1 cellular context compared by ENCODE assay signal in the genomic region with DNA sequence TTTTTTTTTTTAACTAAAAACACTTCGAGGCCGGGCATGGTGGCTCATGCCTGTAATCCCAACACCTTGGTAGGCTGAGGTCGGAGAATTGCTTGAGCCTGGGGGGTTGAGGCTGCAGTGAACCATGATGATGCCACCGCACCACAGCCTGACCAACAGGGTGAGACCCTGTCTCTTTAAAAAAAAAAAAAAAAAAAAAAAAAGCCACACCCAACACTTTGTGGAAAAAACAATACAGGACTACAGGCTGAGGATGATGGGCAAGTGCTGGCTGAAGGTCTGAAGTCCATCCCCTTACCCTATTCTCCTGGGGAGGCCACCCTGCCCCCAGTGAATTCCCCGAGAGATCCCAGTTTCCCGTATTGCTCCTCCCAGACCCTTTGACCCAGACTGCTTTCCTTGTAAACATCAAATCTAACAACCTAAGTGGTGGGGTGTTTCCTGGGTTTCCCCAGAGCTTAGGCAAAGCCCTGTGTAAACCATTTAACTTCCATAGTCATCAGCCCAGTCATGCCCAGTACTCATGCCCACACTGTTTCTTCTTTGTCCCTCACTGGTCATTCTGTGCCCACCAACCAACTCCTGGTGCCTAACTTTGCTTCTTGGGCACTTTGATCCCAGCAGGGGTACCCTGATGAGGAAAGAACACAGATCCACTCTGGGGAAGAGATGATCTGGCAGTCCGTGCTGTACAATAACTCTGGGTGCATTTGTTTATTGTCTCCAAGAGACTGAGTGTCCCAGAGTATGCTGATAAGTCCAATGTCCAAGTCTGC.
TF ChIP-seq lines count a peak whose summit lies in the region.

No MANE protein-coding gene starts in this region.

TF ChIP-seq in HepG2, 621 proteins besides CTCF, POLR2A, EP300 and RAD21 (continued from another document and continues in another):
- no peak for TF ChIP-seq REL (CRISPR knock-in tag; conservative IDR thresholded peaks at IDR 0.05)
- peak; percentile 63; the same call in 1 of the 2 replicates for TF ChIP-seq ARNTL (CRISPR knock-in tag; IDR thresholded peaks at IDR 0.05)
- no peak for TF ChIP-seq CERS6 (CRISPR knock-in tag; IDR thresholded peaks at IDR 0.05)
- TF ChIP-seq NKX3-1 (CRISPR knock-in tag; IDR thresholded peaks at IDR 0.05) = peak; percentile 88
- no peak for TF ChIP-seq MEIS1 (CRISPR knock-in tag; IDR thresholded peaks at IDR 0.05; ENCODE audit: borderline replicate concordance)
- TF ChIP-seq ZMAT3 (CRISPR knock-in tag; conservative IDR thresholded peaks at IDR 0.05) = no peak
- no peak for TF ChIP-seq NCOA5 (CRISPR knock-in tag; IDR thresholded peaks at IDR 0.05)
- no peak for TF ChIP-seq JDP2 (CRISPR knock-in tag; IDR thresholded peaks at IDR 0.05; ENCODE audit: borderline replicate concordance)
- no peak for TF ChIP-seq SCMH1 (CRISPR knock-in tag; IDR thresholded peaks at IDR 0.05; ENCODE audit: borderline replicate concordance)
- no peak for TF ChIP-seq THAP7 (CRISPR knock-in tag; IDR thresholded peaks at IDR 0.05)
- no peak for TF ChIP-seq ZNF225 (CRISPR knock-in tag; IDR thresholded peaks at IDR 0.05)
- TF ChIP-seq, protein P1, sequence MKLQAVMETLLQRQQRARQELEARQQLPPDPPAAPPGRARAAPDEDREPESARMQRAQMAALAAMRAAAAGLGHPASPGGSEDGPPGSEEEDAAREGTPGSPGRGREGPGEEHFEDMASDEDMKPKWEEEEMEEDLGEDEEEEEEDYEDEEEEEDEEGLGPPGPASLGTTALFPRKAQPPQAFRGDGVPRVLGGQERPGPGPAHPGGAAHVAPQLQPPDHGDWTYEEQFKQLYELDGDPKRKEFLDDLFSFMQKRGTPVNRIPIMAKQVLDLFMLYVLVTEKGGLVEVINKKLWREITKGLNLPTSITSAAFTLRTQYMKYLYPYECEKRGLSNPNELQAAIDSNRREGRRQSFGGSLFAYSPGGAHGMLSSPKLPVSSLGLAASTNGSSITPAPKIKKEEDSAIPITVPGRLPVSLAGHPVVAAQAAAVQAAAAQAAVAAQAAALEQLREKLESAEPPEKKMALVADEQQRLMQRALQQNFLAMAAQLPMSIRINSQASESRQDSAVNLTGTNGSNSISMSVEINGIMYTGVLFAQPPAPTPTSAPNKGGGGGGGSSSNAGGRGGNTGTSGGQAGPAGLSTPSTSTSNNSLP (IDR thresholded peaks at IDR 0.05; ENCODE audit: low read depth, low read length) = peak; percentile 29; the same call in 1 of the 2 replicates
- 0 out of 2 replicates have a peak, but pooled peaks have one; percentile 23 for TF ChIP-seq ZBTB21 (CRISPR knock-in tag; IDR thresholded peaks at IDR 0.05)
- TF ChIP-seq ARID5B (CRISPR knock-in tag; IDR thresholded peaks at IDR 0.05) = peak; percentile 99
- peak; percentile 68; the same call in 1 of the 2 replicates for TF ChIP-seq HOXD1 (CRISPR knock-in tag; IDR thresholded peaks at IDR 0.05)
- peak; percentile 21; the same call in 1 of the 2 replicates for TF ChIP-seq ZNF337 (CRISPR knock-in tag; IDR thresholded peaks at IDR 0.05; ENCODE audit: borderline replicate concordance, low read depth)
- peak; percentile 33; the same call in 1 of the 2 replicates for TF ChIP-seq YEATS2 (CRISPR knock-in tag; IDR thresholded peaks at IDR 0.05; ENCODE audit: borderline replicate concordance)
- TF ChIP-seq ZNF746 (CRISPR knock-in tag; IDR thresholded peaks at IDR 0.05) = peak; percentile 39; the same call in 1 of the 2 replicates
- no peak for TF ChIP-seq ZNF782 (CRISPR knock-in tag; IDR thresholded peaks at IDR 0.05; ENCODE audit: borderline replicate concordance)
- TF ChIP-seq AHDC1 (CRISPR knock-in tag; IDR thresholded peaks at IDR 0.05; ENCODE audit: borderline replicate concordance) = peak; percentile 62; the same call in 1 of the 2 replicates
- TF ChIP-seq SRSF1 (optimal IDR thresholded peaks at IDR 0.05; ENCODE audit: low read depth, low read length) = peak; percentile 47
- no peak for TF ChIP-seq ZNF550 (CRISPR knock-in tag; IDR thresholded peaks at IDR 0.05; ENCODE audit: borderline replicate concordance)
- peak; percentile 94 for TF ChIP-seq NFIC (IDR thresholded peaks at IDR 0.05; ENCODE audit: low read length)
- 0 out of 2 replicates have a peak, but pooled peaks have one; percentile 10 for TF ChIP-seq ATF3 (CRISPR knock-in tag; IDR thresholded peaks at IDR 0.05)
- peak; percentile 35; the same call in 1 of the 2 replicates for TF ChIP-seq ZMYM4 (CRISPR knock-in tag; IDR thresholded peaks at IDR 0.05)
- TF ChIP-seq THAP11 (CRISPR knock-in tag; IDR thresholded peaks at IDR 0.05) = peak; percentile 69
- TF ChIP-seq ATF7 (IDR thresholded peaks at IDR 0.05) = no peak
- no peak for TF ChIP-seq ATF7 (CRISPR knock-in tag; IDR thresholded peaks at IDR 0.05)
- peak; percentile 61; the same call in 1 of the 3 replicates for TF ChIP-seq MXI1 (IDR thresholded peaks at IDR 0.05; ENCODE audit: borderline replicate concordance, low read depth, low read length)
- TF ChIP-seq FOXO1 (CRISPR knock-in tag; IDR thresholded peaks at IDR 0.05) = peak; percentile 97
- no peak; the same call in 1 of the 2 replicates for TF ChIP-seq NFYB (CRISPR knock-in tag; IDR thresholded peaks at IDR 0.05)
- peak; percentile 95 for TF ChIP-seq NR2F2 (IDR thresholded peaks at IDR 0.05; ENCODE audit: borderline replicate concordance, low read depth)
- no peak for TF ChIP-seq RORA (CRISPR knock-in tag; IDR thresholded peaks at IDR 0.05)
- TF ChIP-seq SRSF4 (IDR thresholded peaks at IDR 0.05; ENCODE audit: low read depth, low read length, poor library complexity, severe bottlenecking) = no peak
- TF ChIP-seq ATF4 (CRISPR knock-in tag; IDR thresholded peaks at IDR 0.05) = no peak
- TF ChIP-seq ZNF362 (CRISPR knock-in tag; IDR thresholded peaks at IDR 0.05; ENCODE audit: borderline replicate concordance) = peak; percentile 94
- TF ChIP-seq TBL1XR1 (IDR thresholded peaks at IDR 0.05; ENCODE audit: borderline replicate concordance, low read length, partially characterized antibody) = peak; percentile 98
- TF ChIP-seq NAIF1 (CRISPR knock-in tag; IDR thresholded peaks at IDR 0.05; ENCODE audit: borderline replicate concordance) = no peak
- TF ChIP-seq LBX2 (CRISPR knock-in tag; IDR thresholded peaks at IDR 0.05; ENCODE audit: borderline replicate concordance) = no peak
- TF ChIP-seq ZNF605 (CRISPR knock-in tag; IDR thresholded peaks at IDR 0.05) = peak; percentile 51; the same call in 1 of the 2 replicates
- no peak for TF ChIP-seq GABPA (IDR thresholded peaks at IDR 0.05; ENCODE audit: low read depth, low read length)
- TF ChIP-seq GABPA (CRISPR knock-in tag; IDR thresholded peaks at IDR 0.05; ENCODE audit: low read depth) = peak; percentile 57; the same call in 1 of the 2 replicates
- TF ChIP-seq RARA (CRISPR knock-in tag; IDR thresholded peaks at IDR 0.05) = peak; percentile 99
- TF ChIP-seq ZNF547 (CRISPR knock-in tag; IDR thresholded peaks at IDR 0.05) = no peak
- peak; percentile 94 for TF ChIP-seq GATAD2A (CRISPR knock-in tag; IDR thresholded peaks at IDR 0.05)
- peak; percentile 75; the same call in 1 of the 2 replicates for TF ChIP-seq ZNF614 (CRISPR knock-in tag; IDR thresholded peaks at IDR 0.05; ENCODE audit: borderline replicate concordance)
- TF ChIP-seq HNRNPL (IDR thresholded peaks at IDR 0.05; ENCODE audit: low read depth, low read length) = peak; percentile 67; the same call in 1 of the 2 replicates
- TF ChIP-seq ZC3H4 (CRISPR knock-in tag; IDR thresholded peaks at IDR 0.05; ENCODE audit: borderline replicate concordance) = no peak
- TF ChIP-seq ZNF883 (CRISPR knock-in tag; IDR thresholded peaks at IDR 0.05; ENCODE audit: not compliant biosample characterization) = no peak
